In genomic region chr2:8671802-8672201, GRCh38 we compare ENCODE assay signal across 29 cellular contexts.
"Had no signal": no experiment of that assay in that cellular context is flagged by ENCODE, and none has a peak within 500 bp of the region (broad histone marks: within the 10 kb centered on the region; RNA-seq: fewer than 3 reads in every experiment).

No MANE protein-coding gene starts in this region.

- H3K4me3 Mint-ChIP-seq: activated naive CD8-positive, alpha-beta T cell; brain; neural crest cell; stimulated activated memory B cell treated with anti-CD40 and anti-IgM and Interleukin-4, amounts not matched to agents 10 μg/mL and 1 μg/mL and 100 μg/mL, for 72 hours; stimulated activated naive CD8-positive, alpha-beta T cell treated with anti-CD3 and anti-CD28 coated beads, Interleukin-15, amount 100 ng/mL, for 72 hours; T-helper 17 cell had no signal

- H3K9me3 ChIP-seq: colonic mucosa, gastrocnemius medialis had no signal

- H3K27ac ChIP-seq: ascending aorta, cardiac muscle cell, colonic mucosa, gastrocnemius medialis, parathyroid adenoma, psoas muscle, sigmoid colon, upper lobe of left lung had no signal

- H3K9ac ChIP-seq: parathyroid adenoma had no signal

- H2AFZ ChIP-seq: parathyroid adenoma had no signal

- H3K4me1 Mint-ChIP-seq: stimulated activated memory B cell treated with anti-CD40 and anti-IgM and Interleukin-4, amounts not matched to agents 10 μg/mL and 1 μg/mL and 100 μg/mL, for 72 hours had no signal

- H3K27me3 ChIP-seq: ascending aorta, cardiac muscle cell, colonic mucosa, gastrocnemius medialis, sigmoid colon, upper lobe of left lung had no signal

- ATAC-seq: gastrocnemius medialis; left cardiac atrium; left ventricle myocardium superior; psoas muscle; stimulated activated memory B cell treated with anti-CD40 and anti-IgM and Interleukin-4, amounts not matched to agents 10 μg/mL and 1 μg/mL and 100 μg/mL, for 72 hours; stimulated activated naive CD8-positive, alpha-beta T cell treated with anti-CD3 and anti-CD28 coated beads, Interleukin-15, amount 100 ng/mL, for 72 hours; T-helper 17 cell had no signal

- DNase-seq: activated CD4-positive, alpha-beta T cell treated with anti-CD3 and anti-CD28 coated beads for 1 hour; activated naive CD4-positive, alpha-beta T cell treated with Interleukin-2 at 50 U/mL for 16 hours; cerebellar nuclear complex; colonic mucosa; effector memory CD4-positive, alpha-beta T cell; erythroblast; gastrocnemius medialis; glutamatergic neuron; left cardiac atrium; left ventricle myocardium superior; mammary epithelial cell; naive B cell; occipital lobe; psoas muscle; sigmoid colon; small intestine; stimulated activated CD4-positive, alpha-beta T cell treated with anti-CD3 and anti-CD28 coated beads, Interleukin-4, amount 100 ng/mL, for 24 hours; stimulated activated naive CD8-positive, alpha-beta T cell treated with anti-CD3 and anti-CD28 coated beads, Interleukin-15, amount 100 ng/mL, for 72 hours; substantia nigra; T-helper 17 cell; T1000; upper lobe of left lung had no signal

- H3K36me3 ChIP-seq: ascending aorta, cardiac muscle cell, colonic mucosa, gastrocnemius medialis, sigmoid colon, upper lobe of left lung had no signal

- H3K27ac Mint-ChIP-seq: activated naive CD8-positive, alpha-beta T cell; brain; naive B cell; stimulated activated memory B cell treated with anti-CD40 and anti-IgM and Interleukin-4, amounts not matched to agents 10 μg/mL and 1 μg/mL and 100 μg/mL, for 72 hours; T-helper 17 cell had no signal

- H3K4me3 ChIP-seq: ascending aorta, cardiac muscle cell, colonic mucosa, gastrocnemius medialis, psoas muscle, sigmoid colon, upper lobe of left lung had no signal
